In genomic region chr7:76352193-76352592, GRCh38 we compare ENCODE assay signal across 12 cellular contexts. TPM values are rescaled to one million over a fixed set of nuclear protein-coding genes. Genes with fewer than 3 reads are reported as not detected.
DNase-seq lines count a peak whose midpoint lies in the region; ATAC-seq and TF ChIP-seq lines count a peak whose summit lies in the region.
"Had no signal": no experiment of that assay in that cellular context is flagged by ENCODE, and none has a peak within 500 bp of the region (broad histone marks: within the 10 kb centered on the region; RNA-seq: fewer than 3 reads in every experiment).

No MANE protein-coding gene starts in this region.

- peaks cover 41% of the 10 kb centered on the region for H3K4me1 Mint-ChIP-seq in activated naive CD8-positive, alpha-beta T cell treated with anti-CD3 and anti-CD28 coated beads, Interleukin-2, amount 10 ng/mL, durations not matched to agents 7 days and 5 days

- POLR2A ChIA-PET in activated naive CD8-positive, alpha-beta T cell treated with anti-CD3 and anti-CD28 coated beads, Interleukin-2, amount 10 ng/mL, durations not matched to agents 7 days and 5 days (lab: Charles Lee), result interaction anchor here (0.9 kb wide), 1 partner anchor 12 kb away, joined by 4 read pairs; no protein-coding TSS in a partner anchor

- no peak overlapping the region for H3K18ac ChIP-seq in mesenchymal stem cell (ENCODE audit: low read depth in 1 of 2, low read length in 2 of 2)

- H3K27ac Mint-ChIP-seq in activated naive CD8-positive, alpha-beta T cell treated with anti-CD3 and anti-CD28 coated beads, Interleukin-2, amount 10 ng/mL, durations not matched to agents 7 days and 5 days, result peak overlapping the region; percentile 74

- H3K4me2 ChIP-seq in mesenchymal stem cell (ENCODE audit: low read length, poor library complexity, severe bottlenecking), result peak overlapping the region; percentile 65

- peak overlapping the region; percentile 44 for H2BK5ac ChIP-seq in mesenchymal stem cell (ENCODE audit: low read depth, low read length, poor library complexity, severe bottlenecking)

- H3K27me3 ChIP-seq in mesenchymal stem cell (ENCODE audit: control insufficient read depth in 1 of 2, insufficient read depth in 1 of 2, low read length in 2 of 2) (no peaks in the 10 kb centered on the region), BE2C (no peaks in the 10 kb centered on the region)

- no peaks in the 10 kb centered on the region for H3K79me1 ChIP-seq in mesenchymal stem cell (replicated peaks; ENCODE audit: low read length, poor library complexity, severe bottlenecking)

- WGBS in mesenchymal stem cell, result 69% methylated on average over 5 of the region's 6 CpGs

- no peak overlapping the region for H3K4me3 Mint-ChIP-seq in activated naive CD8-positive, alpha-beta T cell treated with anti-CD3 and anti-CD28 coated beads, Interleukin-2, amount 10 ng/mL, durations not matched to agents 7 days and 5 days
- H3K4me3 Mint-ChIP-seq: central memory CD8-positive, alpha-beta T cell; immature natural killer cell had no signal

- ATAC-seq in activated naive CD8-positive, alpha-beta T cell treated with anti-CD3 and anti-CD28 coated beads, Interleukin-2, amount 10 ng/mL, durations not matched to agents 7 days and 5 days (ENCODE audit: low read depth), result no peak
- ATAC-seq in GM18502 (IDR thresholded peaks at IDR 0.05; ENCODE audit: poor library complexity, unreplicated experiment) (no peak), GM21390 (IDR thresholded peaks at IDR 0.05; ENCODE audit: unreplicated experiment) (no peak)
- ATAC-seq: naive thymus-derived CD4-positive, alpha-beta T cell had no signal

- no peak overlapping the region for H4K91ac ChIP-seq in mesenchymal stem cell (ENCODE audit: low read length)

- peak overlapping the region; percentile 28 for H4K8ac ChIP-seq in mesenchymal stem cell (ENCODE audit: low read length)

- no peak overlapping the region for H2AFZ ChIP-seq in mesenchymal stem cell (ENCODE audit: low read depth, low read length)

- no peak overlapping the region for H2BK12ac ChIP-seq in mesenchymal stem cell (ENCODE audit: low read length in 2 of 2)

- no peaks in the 10 kb centered on the region for H3K9me3 ChIP-seq in mesenchymal stem cell (ENCODE audit: control insufficient read depth, low read length)
- no peaks in the 10 kb centered on the region for H3K9me3 ChIP-seq in BE2C

- H2BK120ac ChIP-seq in mesenchymal stem cell (ENCODE audit: low read depth, low read length), result no peak overlapping the region

- TF ChIP-seq CTCF in BE2C (IDR thresholded peaks at IDR 0.05; ENCODE audit: low read depth, low read length), result no peak

- no peak overlapping the region for H3K23ac ChIP-seq in mesenchymal stem cell (ENCODE audit: low read length in 2 of 2)

- no peak overlapping the region for H2BK15ac ChIP-seq in mesenchymal stem cell (ENCODE audit: low read depth, poor library complexity, severe bottlenecking)

- no peak overlapping the region for H3K14ac ChIP-seq in mesenchymal stem cell (ENCODE audit: low read length in 2 of 2)

- H2AK5ac ChIP-seq in mesenchymal stem cell (ENCODE audit: low read length, severe bottlenecking), result no peak overlapping the region

- no peaks in the 10 kb centered on the region for H3K27me3 Mint-ChIP-seq in activated naive CD8-positive, alpha-beta T cell treated with anti-CD3 and anti-CD28 coated beads, Interleukin-2, amount 10 ng/mL, durations not matched to agents 7 days and 5 days
- H3K27me3 Mint-ChIP-seq: central memory CD8-positive, alpha-beta T cell; naive thymus-derived CD4-positive, alpha-beta T cell had no signal

- H3K36me3 ChIP-seq in mesenchymal stem cell (ENCODE audit: control insufficient read depth in 1 of 2, insufficient read depth in 2 of 2, low read depth in 1 of 2, low read length in 2 of 2) (peaks cover 31 to 68% of the 10 kb centered on the region in 2 experiments), BE2C (peaks cover 87% of the 10 kb centered on the region)

- no peaks in the 10 kb centered on the region for H3K9me3 Mint-ChIP-seq in activated naive CD8-positive, alpha-beta T cell treated with anti-CD3 and anti-CD28 coated beads, Interleukin-2, amount 10 ng/mL, durations not matched to agents 7 days and 5 days
- H3K9me3 Mint-ChIP-seq: central memory CD8-positive, alpha-beta T cell; immature natural killer cell; naive thymus-derived CD4-positive, alpha-beta T cell had no signal

- H3K27ac ChIP-seq in mesenchymal stem cell (ENCODE audit: low read length, poor library complexity, severe bottlenecking), result peak overlapping the region; percentile 45

- no peak overlapping the region for H3K4ac ChIP-seq in mesenchymal stem cell (ENCODE audit: low read depth in 1 of 2, low read length in 2 of 2)

- peaks cover 44% of the 10 kb centered on the region for H3K36me3 Mint-ChIP-seq in activated naive CD8-positive, alpha-beta T cell treated with anti-CD3 and anti-CD28 coated beads, Interleukin-2, amount 10 ng/mL, durations not matched to agents 7 days and 5 days

- H3K4me3 ChIP-seq in mesenchymal stem cell (ENCODE audit: insufficient read depth in 1 of 2, low read depth in 1 of 2, low read length in 2 of 2) (peak overlapping the region in 1 of 2 experiments; percentile 11), BE2C (ENCODE audit: low read depth, low read length) (no peak overlapping the region)

- peaks cover 13% of the 10 kb centered on the region for H3K4me1 ChIP-seq in mesenchymal stem cell (ENCODE audit: control insufficient read depth, insufficient read depth, low read depth, low read length)
- H3K4me1 ChIP-seq in BE2C, result peaks cover 6% of the 10 kb centered on the region

- DNase-seq in A172 (ENCODE audit: low spot score), result peak; percentile 41
- DNase-seq in ELR (ENCODE audit: low read depth), result peak; percentile 16
- DNase-seq in activated naive CD8-positive, alpha-beta T cell treated with anti-CD3 and anti-CD28 coated beads, Interleukin-2, amount 10 ng/mL, durations not matched to agents 7 days and 5 days, result no peak
- DNase-seq in mesenchymal stem cell, result peak; percentile 42
- no peak for DNase-seq in BE2C
- no peak for DNase-seq in superior temporal gyrus (ENCODE audit: extremely low spot score)
- DNase-seq: immature natural killer cell; naive thymus-derived CD4-positive, alpha-beta T cell; NCI-H345 had no signal

- H3K9ac ChIP-seq in mesenchymal stem cell (ENCODE audit: low read length), result peak overlapping the region; percentile 51

RNA-seq across cellular contexts. Expression of gene YWHAG, which starts 6.6 kb away (rescaled TPM):
- total RNA-seq in A172 (2014; rRNA removed; shearing (Covaris generic)), result 149 and 151 TPM in 2 replicates
- total RNA-seq in activated naive CD8-positive, alpha-beta T cell treated with anti-CD3 and anti-CD28 coated beads, Interleukin-2, amount 10 ng/mL, durations not matched to agents 7 days and 5 days, result 10 to 100 TPM; 62.7 to 66.5 TPM
- 106 TPM for polyA plus RNA-seq in mesenchymal stem cell (2013, experiment 1 of 2)
- polyA plus RNA-seq in mesenchymal stem cell (2013, experiment 2 of 2), result 107 TPM
- 288 TPM for polyA plus RNA-seq in BE2C (2012; ENCODE audit: insufficient read depth, insufficient read length, low read depth)

RNA-seq across cellular contexts. Expression of gene HSPB1, which starts 49.7 kb away (rescaled TPM):
- 235 and 382 TPM in 2 replicates for total RNA-seq in A172 (2014; rRNA removed; shearing (Covaris generic))
- 10 to 100 TPM; 43.3 to 47.9 TPM for total RNA-seq in activated naive CD8-positive, alpha-beta T cell treated with anti-CD3 and anti-CD28 coated beads, Interleukin-2, amount 10 ng/mL, durations not matched to agents 7 days and 5 days
- 794 TPM for polyA plus RNA-seq in mesenchymal stem cell (2013, experiment 1 of 2)
- polyA plus RNA-seq in mesenchymal stem cell (2013, experiment 2 of 2), result 815 TPM
- 659 TPM for polyA plus RNA-seq in BE2C (2012; ENCODE audit: insufficient read depth, insufficient read length, low read depth)

RNA-seq across cellular contexts. Expression of gene SSC4D, which starts 57.3 kb away (rescaled TPM):
- 0.76 and 2.4 TPM in 2 replicates for total RNA-seq in A172 (2014; rRNA removed; shearing (Covaris generic))
- under 1 TPM; 0.34 to 0.42 TPM for total RNA-seq in activated naive CD8-positive, alpha-beta T cell treated with anti-CD3 and anti-CD28 coated beads, Interleukin-2, amount 10 ng/mL, durations not matched to agents 7 days and 5 days
- 0.46 TPM for polyA plus RNA-seq in mesenchymal stem cell (2013, experiment 1 of 2)
- 0.49 TPM for polyA plus RNA-seq in mesenchymal stem cell (2013, experiment 2 of 2)
- 3.5 TPM for polyA plus RNA-seq in BE2C (2012; ENCODE audit: insufficient read depth, insufficient read length, low read depth)

Comparison
In these comparisons a context has a peak if more than half of its experiments do, and no peak if none do; other contexts are left out.
1. DNase-seq: peak in A172 (single experiment), ELR (single experiment) and mesenchymal stem cell (single experiment); none in activated naive CD8-positive, alpha-beta T cell treated with anti-CD3 and anti-CD28 coated beads, Interleukin-2, amount 10 ng/mL, durations not matched to agents 7 days and 5 days (single experiment), BE2C (single experiment) and superior temporal gyrus (single experiment).